ENCODE assay signal across 8 cellular contexts in genomic region chr6:42453027-42453648, GRCh38. TPM values are rescaled to one million over a fixed set of nuclear protein-coding genes. Genes with fewer than 3 reads are reported as not detected.
DNase-seq lines count a peak whose midpoint lies in the region; ATAC-seq and TF ChIP-seq lines count a peak whose summit lies in the region.

No MANE protein-coding gene starts in this region.

- H3K27me3 ChIP-seq in PC-9 (ENCODE audit: insufficient read depth, low read depth) (no peaks in the 10 kb centered on the region), stomach (no peaks in the 10 kb centered on the region)

- no peak for TF ChIP-seq EP300 in stomach (IDR thresholded peaks at IDR 0.05)

- 0 to 1% (median 0%) methylated on average over 12 to 56 of the region's 57 CpGs for WGBS in stomach, 5 donors

- peak overlapping the region; percentile 92 for H3K4me3 Mint-ChIP-seq in activated T-helper 17 cell treated with anti-CD3 and anti-CD28 coated beads, Interleukin-2, amount 50 U/mL, for 72 hours
- peak overlapping the region; percentile 99 for H3K4me3 Mint-ChIP-seq in natural killer cell treated with Interleukin-12 subunit alpha and Interleukin-12 subunit beta and Interleukin-15 and Interleukin-18, amount 100 ng/mL, for 72 hours

- peak overlapping the region; percentile 81 for H3K4me3 ChIP-seq in Jurkat, Clone E6-1 (ENCODE audit: low read length)
- H3K4me3 ChIP-seq in PC-9 (peak overlapping the region; percentile 77), fibroblast of mammary gland (ENCODE audit: control insufficient read depth, low read depth, low read length) (peak overlapping the region; percentile 87), stomach (peak overlapping the region; percentile 85 to 96 (median 91))

- H3K36me3 ChIP-seq in PC-9 (ENCODE audit: low read depth): no peaks in the 10 kb centered on the region
- no peaks in the 10 kb centered on the region for H3K36me3 ChIP-seq in stomach

- no peak for TF ChIP-seq POLR2A in stomach (IDR thresholded peaks at IDR 0.05)

- H3K4me2 ChIP-seq in PC-9: peak overlapping the region; percentile 83

- POLR2A ChIA-PET in PC-9 (lab: Charles Lee; ENCODE audit: unreplicated experiment): interaction anchor here (0.6 to 0.9 kb wide), 3 partner anchors 259 to 492 kb away, joined by 6 to 16 read pairs (median 6); no protein-coding TSS in a partner anchor

- peaks cover 19% of the 10 kb centered on the region for H3K4me1 Mint-ChIP-seq in activated T-helper 17 cell treated with anti-CD3 and anti-CD28 coated beads, Interleukin-2, amount 50 U/mL, for 72 hours
- peaks cover 39 to 43% of the 10 kb centered on the region in 2 donors for H3K4me1 Mint-ChIP-seq in natural killer cell treated with Interleukin-12 subunit alpha and Interleukin-12 subunit beta and Interleukin-15 and Interleukin-18, amount 100 ng/mL, for 72 hours (ENCODE audit: low read depth in 2 of 2)

- peak; percentile 50 for ATAC-seq in GM19467 (IDR thresholded peaks at IDR 0.05; ENCODE audit: unreplicated experiment)
- ATAC-seq in activated T-helper 17 cell treated with anti-CD3 and anti-CD28 coated beads, Interleukin-2, amount 50 U/mL, for 72 hours (replicated peaks): peak; percentile 65
- peak; percentile 87 to 92 for ATAC-seq in natural killer cell treated with Interleukin-12 subunit alpha and Interleukin-12 subunit beta and Interleukin-15 and Interleukin-18, amount 100 ng/mL, for 72 hours

- DNase-seq in CD1c-positive myeloid dendritic cell (ENCODE audit: extremely low spot score) (peak; percentile 78), PC-9 (peak; percentile 75 to 88), fibroblast of mammary gland (ENCODE audit: low read depth) (peak; percentile 87), stomach (peak; percentile 85)
- DNase-seq in Jurkat, Clone E6-1 (ENCODE audit: low read depth, low spot score): peak; percentile 85
- DNase-seq in natural killer cell treated with Interleukin-12 subunit alpha and Interleukin-12 subunit beta and Interleukin-15 and Interleukin-18, amount 100 ng/mL, for 72 hours (ENCODE audit: low spot score): peak; percentile 89

- peaks cover 6% of the 10 kb centered on the region; the same call in 1 of the 2 replicates for H3F3A ChIP-seq in PC-9 (ENCODE audit: insufficient read depth, low read depth)

- peaks cover 1% of the 10 kb centered on the region for H3K36me3 Mint-ChIP-seq in activated T-helper 17 cell treated with anti-CD3 and anti-CD28 coated beads, Interleukin-2, amount 50 U/mL, for 72 hours (ENCODE audit: low read depth)
- no peaks in the 10 kb centered on the region for H3K36me3 Mint-ChIP-seq in natural killer cell treated with Interleukin-12 subunit alpha and Interleukin-12 subunit beta and Interleukin-15 and Interleukin-18, amount 100 ng/mL, for 72 hours

- H3K9me2 ChIP-seq in PC-9 (ENCODE audit: insufficient read depth): no peaks in the 10 kb centered on the region

- intact Hi-C loops in PC-9 (cut with micrococcal nuclease; ENCODE audit: unreplicated experiment) (loop anchor here (2.0 to 5.0 kb wide), 4 partner anchors 79 to 236 kb away; partner anchors contain the start of gene MRPS10), stomach (cut with DNase I; ENCODE audit: low total_unique reads) (no loop called here)

- CTCF ChIA-PET in PC-9 (lab: Charles Lee): interaction anchor here (0.7 to 1.4 kb wide), 3 partner anchors 78 to 653 kb away, joined by 3 to 8 read pairs (median 4); no protein-coding TSS in a partner anchor

- H3K9me3 ChIP-seq in PC-9 (ENCODE audit: insufficient read depth, low read depth): no peaks in the 10 kb centered on the region
- no peaks in the 10 kb centered on the region for H3K9me3 ChIP-seq in stomach

- H3K9me3 Mint-ChIP-seq in activated T-helper 17 cell treated with anti-CD3 and anti-CD28 coated beads, Interleukin-2, amount 50 U/mL, for 72 hours: no peaks in the 10 kb centered on the region
- no peaks in the 10 kb centered on the region for H3K9me3 Mint-ChIP-seq in natural killer cell treated with Interleukin-12 subunit alpha and Interleukin-12 subunit beta and Interleukin-15 and Interleukin-18, amount 100 ng/mL, for 72 hours

- no peak for TF ChIP-seq CTCF in PC-9 (conservative IDR thresholded peaks at IDR 0.05)
- no peak for TF ChIP-seq CTCF in fibroblast of mammary gland (conservative IDR thresholded peaks at IDR 0.05; ENCODE audit: control insufficient read depth, insufficient read depth, low read depth, low read length)
- no peak for TF ChIP-seq CTCF in stomach (IDR thresholded peaks at IDR 0.05)

- H2AFZ ChIP-seq in PC-9: peak overlapping the region; percentile 87

- H3K27ac Mint-ChIP-seq in activated T-helper 17 cell treated with anti-CD3 and anti-CD28 coated beads, Interleukin-2, amount 50 U/mL, for 72 hours: no peak overlapping the region
- H3K27ac Mint-ChIP-seq in natural killer cell treated with Interleukin-12 subunit alpha and Interleukin-12 subunit beta and Interleukin-15 and Interleukin-18, amount 100 ng/mL, for 72 hours: peak overlapping the region; percentile 76 to 85

- no TSS peak for BruUV-seq in PC-9 (replicated peaks; lab: Mats Ljungman, UMichigan)

- H4K20me1 ChIP-seq in PC-9 (ENCODE audit: insufficient read depth): no peaks in the 10 kb centered on the region

- no peaks in the 10 kb centered on the region for H3K27me3 Mint-ChIP-seq in activated T-helper 17 cell treated with anti-CD3 and anti-CD28 coated beads, Interleukin-2, amount 50 U/mL, for 72 hours
- H3K27me3 Mint-ChIP-seq in natural killer cell treated with Interleukin-12 subunit alpha and Interleukin-12 subunit beta and Interleukin-15 and Interleukin-18, amount 100 ng/mL, for 72 hours: no peaks in the 10 kb centered on the region

- H3K79me2 ChIP-seq in PC-9 (ENCODE audit: low read depth): peaks cover 32% of the 10 kb centered on the region

- H3K27ac ChIP-seq in PC-9 (peak overlapping the region; percentile 69), stomach (peak overlapping the region; percentile 89 to 96 (median 92))

- H3K4me1 ChIP-seq in PC-9 (replicated peaks; ENCODE audit: insufficient read depth): peaks cover 19% of the 10 kb centered on the region
- H3K4me1 ChIP-seq in stomach: peaks cover 36 to 52% (median 48%) of the 10 kb centered on the region in 4 donors

RNA-seq across cellular contexts. Expression of gene TRERF1, which starts 1.4 kb away (rescaled TPM):
- polyA plus RNA-seq in Jurkat, Clone E6-1 (2012; ENCODE audit: insufficient read depth, insufficient read length): 4.8 TPM
- total RNA-seq in PC-9 (2021): 12.3 and 14.5 TPM in 2 replicates
- 10 to 100 TPM; 16.6 to 32.4 TPM for total RNA-seq in activated T-helper 17 cell treated with anti-CD3 and anti-CD28 coated beads, Interleukin-2, amount 50 U/mL, for 72 hours
- total RNA-seq in natural killer cell treated with Interleukin-12 subunit alpha and Interleukin-12 subunit beta and Interleukin-15 and Interleukin-18, amount 100 ng/mL, for 72 hours: 10 to 100 TPM; 33.2 to 35.3 TPM
- total RNA-seq in stomach: 1 to 10 TPM; 4.1 to 8.1 (median 5.9) TPM
- 1 to 10 TPM; 2.1 to 4.1 (median 2.1) TPM for polyA plus RNA-seq in stomach

Comparison
In these comparisons a context has a peak if more than half of its experiments do, and no peak if none do; other contexts are left out.
1. Peak in every context shown above with its lines: DNase-seq, ATAC-seq, H3K4me3 ChIP-seq and H3K27ac ChIP-seq.